8 cellular contexts compared by ENCODE assay signal in genomic region chr7:55951637-55952351, GRCh38. TPM values are rescaled to one million over a fixed set of nuclear protein-coding genes. Genes with fewer than 3 reads are reported as not detected.
DNase-seq lines count a peak whose midpoint lies in the region; ATAC-seq lines count a peak whose summit lies in the region.

Gene MRPS17 (plus strand): TSS chr7:55951877. CDS start chr7:55953196, 1,319 bp downstream.

- ATAC-seq in GM19467 (IDR thresholded peaks at IDR 0.05; ENCODE audit: unreplicated experiment): peak; percentile 100

- DNase-seq in CMK (ENCODE audit: low read depth) (peak; percentile 54), HPDE6-E6E7 (ENCODE audit: extremely low spot score) (peak; percentile 99), lung microvascular endothelial cell (ENCODE audit: low read depth in 2 of 2) (peak; percentile 86 to 93)
- DNase-seq in NK-92 treated with Interleukin-12 subunit alpha and Interleukin-12 subunit beta, amount 100 ng/mL, for 24 hours (lab: John Stamatoyannopoulos, UW): peak; percentile 72
- peak; percentile 96 for DNase-seq in activated CD8-positive, alpha-beta memory T cell treated with anti-CD3 and anti-CD28 coated beads for 24 hours
- peak; percentile 90 for DNase-seq in effector CD4-positive, alpha-beta T cell
- peak; percentile 81 to 89 (median 86) for DNase-seq in stimulated activated CD4-positive, alpha-beta T cell treated with anti-CD3 and anti-CD28 coated beads, TNF-alpha, amount 100 ng/mL, for 48 hours (ENCODE audit: low read depth in 3 of 3)

RNA-seq across cellular contexts. Expression of gene MRPS17, which starts in this region (rescaled TPM):
- total RNA-seq in lung microvascular endothelial cell: 17.9 and 23.2 TPM in 2 replicates

Comparison
In these comparisons a context has a peak if more than half of its experiments do, and no peak if none do; other contexts are left out.
1. Peak in every context shown above with its lines: DNase-seq and ATAC-seq.